Comparison of ENCODE assay signal across 8 cellular contexts in the genomic region with DNA sequence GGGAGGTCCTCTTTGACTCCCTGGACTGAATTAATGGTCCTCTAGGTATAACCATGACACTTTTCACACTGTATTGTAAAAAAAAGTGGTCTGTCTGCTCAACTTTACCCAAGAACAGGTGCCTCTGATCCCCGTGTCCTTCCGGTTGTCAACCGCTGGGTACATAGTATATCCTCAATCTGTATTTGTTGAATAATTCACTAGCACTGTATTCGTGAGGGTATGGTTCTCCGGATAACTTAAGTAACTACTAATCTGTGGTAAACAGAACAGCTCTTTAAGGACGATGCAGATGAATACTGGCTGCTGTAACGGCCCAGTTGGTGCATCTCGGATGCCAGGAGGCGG. TPM values are rescaled to one million over a fixed set of nuclear protein-coding genes. Genes with fewer than 3 reads are reported as not detected.
DNase-seq lines count a peak whose midpoint lies in the region; ATAC-seq and TF ChIP-seq lines count a peak whose summit lies in the region.

No MANE protein-coding gene starts in this region.

- CTCF ChIA-PET in CD4-positive, alpha-beta T cell (lab: Charles Lee): interaction anchor here (0.7 to 1.4 kb wide), 2 partner anchors 12 to 287 kb away, joined by 3 to 5 read pairs; no protein-coding TSS in a partner anchor

- H3K36me3 Mint-ChIP-seq in CD4-positive, alpha-beta T cell (ENCODE audit: low read depth): no peaks in the 10 kb centered on the region
- H3K36me3 Mint-ChIP-seq in GM23338 (ENCODE audit: low read depth) (peaks cover 11% of the 10 kb centered on the region), T-helper 17 cell (ENCODE audit: low read depth) (no peaks in the 10 kb centered on the region)

- no peak for TF ChIP-seq POLR2A in thyroid gland (IDR thresholded peaks at IDR 0.05)

- no peak overlapping the region for H3K27ac Mint-ChIP-seq in CD4-positive, alpha-beta T cell
- no peak overlapping the region; the same call in 1 of the 2 replicates for H3K27ac Mint-ChIP-seq in GM23338
- no peak overlapping the region for H3K27ac Mint-ChIP-seq in T-helper 17 cell

- intact Hi-C loops in CD4-positive, alpha-beta T cell (cut with DNase I, micrococcal nuclease): loop anchor here in 1 of 2 experiments (10.0 kb wide), 1 partner anchor 281 kb away; no protein-coding TSS in a partner anchor
- intact Hi-C loops in thyroid gland (cut with DNase I): no loop called here

- H3K79me2 ChIP-seq in GM23338 (replicated peaks; ENCODE audit: insufficient read depth): no peaks in the 10 kb centered on the region

- H3K36me3 ChIP-seq in GM23338 (ENCODE audit: insufficient read depth) (no peaks in the 10 kb centered on the region), iPS-15b (ENCODE audit: control insufficient read depth, insufficient read depth, low read length) (no peaks in the 10 kb centered on the region), thyroid gland (no peaks in the 10 kb centered on the region)

- POLR2A ChIA-PET in CD4-positive, alpha-beta T cell (lab: Charles Lee): interaction anchor here (0.6 to 2.3 kb wide), 7 partner anchors 13 to 781 kb away, joined by 3 to 11 read pairs (median 4); partner anchors contain the start of genes DBF4, DMTF1, RUNDC3B and SLC25A40

- peaks cover 3% of the 10 kb centered on the region for H3K4me1 Mint-ChIP-seq in CD4-positive, alpha-beta T cell (ENCODE audit: low read depth)
- peaks cover 9% of the 10 kb centered on the region; the same call in 2 of the 3 replicates for H3K4me1 Mint-ChIP-seq in GM23338
- H3K4me1 Mint-ChIP-seq in T-helper 17 cell: peaks cover 10% of the 10 kb centered on the region

- no peak for DNase-seq in CD4-positive, alpha-beta T cell
- DNase-seq in GM23338 (ENCODE audit: low spot score): no peak
- DNase-seq in T-helper 17 cell: no peak
- no peak for DNase-seq in thyroid gland
- DNase-seq in cerebellar nuclear complex (lab: John Stamatoyannopoulos, UW): no peak
- no peak for DNase-seq in stimulated activated CD4-positive, alpha-beta T cell treated with anti-CD3 and anti-CD28 coated beads, Interleukin-4, amount 100 ng/mL, for 4 hours

- peak; percentile 48 for ATAC-seq in CD4-positive, alpha-beta T cell (ENCODE audit: poor library complexity)
- ATAC-seq in GM23338: no peak
- peak; percentile 48 for ATAC-seq in T-helper 17 cell
- ATAC-seq in HG03159 (IDR thresholded peaks at IDR 0.05; ENCODE audit: unreplicated experiment): no peak

- no peak overlapping the region for H3K27ac ChIP-seq in CD4-positive, alpha-beta T cell (ENCODE audit: low read depth, low read length)
- no peak overlapping the region; the same call in 1 of the 2 replicates for H3K27ac ChIP-seq in GM23338 (ENCODE audit: low read depth)
- peak overlapping the region in 2 of 3 donors; percentile 10 to 58 for H3K27ac ChIP-seq in thyroid gland

- TF ChIP-seq CTCF in CD4-positive, alpha-beta T cell (IDR thresholded peaks at IDR 0.05): no peak
- TF ChIP-seq CTCF in GM23338 (conservative IDR thresholded peaks at IDR 0.05; ENCODE audit: low read depth in 2 of 2): no peak
- no peak for TF ChIP-seq CTCF in thyroid gland (IDR thresholded peaks at IDR 0.05)

- H3K27me3 Mint-ChIP-seq in CD4-positive, alpha-beta T cell: peaks cover 5% of the 10 kb centered on the region
- H3K27me3 Mint-ChIP-seq in GM23338 (ENCODE audit: insufficient read depth, low read depth, poor library complexity) (peaks cover 5% of the 10 kb centered on the region), T-helper 17 cell (no peaks in the 10 kb centered on the region)

- no peaks in the 10 kb centered on the region for H3K9me2 ChIP-seq in GM23338 (ENCODE audit: insufficient read depth)

- WGBS in thyroid gland, 2 donors: 13 to 17% methylated on average over 9 of the region's 9 CpGs

- H3K27me3 ChIP-seq in CD4-positive, alpha-beta T cell (ENCODE audit: control insufficient read depth, insufficient read depth, low read length): no peaks in the 10 kb centered on the region
- peaks cover 10% of the 10 kb centered on the region for H3K27me3 ChIP-seq in GM23338 (ENCODE audit: insufficient read depth)
- H3K27me3 ChIP-seq in iPS-15b (ENCODE audit: control insufficient read depth, insufficient read depth, low read length): peaks cover 22% of the 10 kb centered on the region
- H3K27me3 ChIP-seq in thyroid gland: no peaks in the 10 kb centered on the region

- no peaks in the 10 kb centered on the region for H4K20me1 ChIP-seq in GM23338 (replicated peaks; ENCODE audit: insufficient read depth)

- H3K4me3 ChIP-seq in GM23338 (peak overlapping the region; percentile 69), iPS-15b (ENCODE audit: low read depth, low read length) (peak overlapping the region; percentile 85), thyroid gland (replicated peaks in 1 of 3) (peak overlapping the region in 2 of 3 donors; percentile 44 to 64)

- peak overlapping the region; percentile 88 for H3K4me3 Mint-ChIP-seq in CD4-positive, alpha-beta T cell
- H3K4me3 Mint-ChIP-seq in GM23338 (peak overlapping the region; percentile 93), T-helper 17 cell (peak overlapping the region; percentile 90)

- no peak overlapping the region for H3K9ac ChIP-seq in iPS-15b (ENCODE audit: low read depth, low read length)

- no peaks in the 10 kb centered on the region for H3F3A ChIP-seq in GM23338 (replicated peaks; ENCODE audit: low read depth)

- peak overlapping the region; percentile 99 for H2AFZ ChIP-seq in GM23338

- no peaks in the 10 kb centered on the region for H3K9me3 ChIP-seq in CD4-positive, alpha-beta T cell (ENCODE audit: control insufficient read depth, low read length)
- H3K9me3 ChIP-seq in T-helper 17 cell (ENCODE audit: control insufficient read depth, low read length, poor library complexity, severe bottlenecking) (no peaks in the 10 kb centered on the region), iPS-15b (ENCODE audit: control insufficient read depth, insufficient read depth, low read length) (no peaks in the 10 kb centered on the region), thyroid gland (no peaks in the 10 kb centered on the region)

- H3K4me1 ChIP-seq in GM23338 (ENCODE audit: insufficient read depth) (peaks cover 7% of the 10 kb centered on the region), iPS-15b (ENCODE audit: control insufficient read depth, insufficient read depth, low read length) (no peaks in the 10 kb centered on the region), thyroid gland (peaks cover 0 to 6% of the 10 kb centered on the region in 2 donors)

- H3K9me3 Mint-ChIP-seq in CD4-positive, alpha-beta T cell: no peaks in the 10 kb centered on the region
- no peaks in the 10 kb centered on the region for H3K9me3 Mint-ChIP-seq in GM23338

- peak overlapping the region; percentile 84 for H3K4me2 ChIP-seq in GM23338

TF ChIP-seq in GM23338, 12 proteins besides CTCF, POLR2A, EP300 and RAD21:
- TF ChIP-seq ETS1 (IDR thresholded peaks at IDR 0.05) (no peak), EZH2phosphoT487 (IDR thresholded peaks at IDR 0.05; ENCODE audit: unreplicated experiment) (no peak), STAT1 (IDR thresholded peaks at IDR 0.05; ENCODE audit: unreplicated experiment) (no peak), ZNF114 (CRISPR knock-in tag; IDR thresholded peaks at IDR 0.05) (no peak)
TF ChIP-seq in GM23338: peak in this region for 0.

RNA-seq across cellular contexts. Expression of gene ADAM22, which starts 0.5 kb away (rescaled TPM):
- under 1 TPM; 0.60 to 0.64 TPM for total RNA-seq in CD4-positive, alpha-beta T cell
- total RNA-seq in GM23338 (2014; rRNA removed; shearing (Covaris generic)): 17.6 and 18.7 TPM in 2 replicates
- polyA plus RNA-seq in GM23338 (2016; fragmentation: Nextera tagmentation; extraction: Ambion mirVana): 2.7 and 2.8 TPM in 2 replicates
- total RNA-seq in T-helper 17 cell: 1 to 10 TPM; 2.0 to 3.0 TPM
- total RNA-seq in thyroid gland: 10 to 100 TPM; 13.0 to 25.0 (median 17.1) TPM

RNA-seq across cellular contexts. Expression of gene DBF4, which starts 57.3 kb away (rescaled TPM):
- total RNA-seq in CD4-positive, alpha-beta T cell: 10 to 100 TPM; 58.1 to 61.9 TPM
- 62.6 and 67.4 TPM in 2 replicates for total RNA-seq in GM23338 (2014; rRNA removed; shearing (Covaris generic))
- 77.2 and 91.5 TPM in 2 replicates for polyA plus RNA-seq in GM23338 (2016; fragmentation: Nextera tagmentation; extraction: Ambion mirVana)
- 10 to 100 TPM; 40.8 to 56.7 TPM for total RNA-seq in T-helper 17 cell
- total RNA-seq in thyroid gland: 10 to 100 TPM in 3 of 4 donors, 1 to 10 TPM in 1; 8.8 to 21.1 (median 11.7) TPM

RNA-seq across cellular contexts. Expression of gene SLC25A40, which starts 57.4 kb away (rescaled TPM):
- total RNA-seq in CD4-positive, alpha-beta T cell: 10 to 100 TPM in 1 of 2 experiments, 1 to 10 TPM in 1; 9.4 to 11.1 TPM
- 15.7 and 30.7 TPM in 2 replicates for total RNA-seq in GM23338 (2014; rRNA removed; shearing (Covaris generic))
- 4.6 and 8.4 TPM in 2 replicates for polyA plus RNA-seq in GM23338 (2016; fragmentation: Nextera tagmentation; extraction: Ambion mirVana)
- 10 to 100 TPM; 13.8 to 20.2 TPM for total RNA-seq in T-helper 17 cell
- total RNA-seq in thyroid gland: 10 to 100 TPM; 17.0 to 31.7 (median 24.9) TPM

Comparison
In these comparisons a context has a peak if more than half of its experiments do, and no peak if none do; other contexts are left out.
1. ATAC-seq: peak in CD4-positive, alpha-beta T cell (single experiment) and T-helper 17 cell (single experiment); none in GM23338 (single experiment) and HG03159 (single experiment).
2. H3K27ac ChIP-seq: peak in thyroid gland (2 of 3); none in CD4-positive, alpha-beta T cell (single experiment) and GM23338 (single experiment).
3. Peak in every context shown above with its lines, with median percentiles within 50 percentile points of each other: H3K4me3 Mint-ChIP-seq and H3K4me3 ChIP-seq.